ENCODE assay signal across 1 cellular context in the genomic region with DNA sequence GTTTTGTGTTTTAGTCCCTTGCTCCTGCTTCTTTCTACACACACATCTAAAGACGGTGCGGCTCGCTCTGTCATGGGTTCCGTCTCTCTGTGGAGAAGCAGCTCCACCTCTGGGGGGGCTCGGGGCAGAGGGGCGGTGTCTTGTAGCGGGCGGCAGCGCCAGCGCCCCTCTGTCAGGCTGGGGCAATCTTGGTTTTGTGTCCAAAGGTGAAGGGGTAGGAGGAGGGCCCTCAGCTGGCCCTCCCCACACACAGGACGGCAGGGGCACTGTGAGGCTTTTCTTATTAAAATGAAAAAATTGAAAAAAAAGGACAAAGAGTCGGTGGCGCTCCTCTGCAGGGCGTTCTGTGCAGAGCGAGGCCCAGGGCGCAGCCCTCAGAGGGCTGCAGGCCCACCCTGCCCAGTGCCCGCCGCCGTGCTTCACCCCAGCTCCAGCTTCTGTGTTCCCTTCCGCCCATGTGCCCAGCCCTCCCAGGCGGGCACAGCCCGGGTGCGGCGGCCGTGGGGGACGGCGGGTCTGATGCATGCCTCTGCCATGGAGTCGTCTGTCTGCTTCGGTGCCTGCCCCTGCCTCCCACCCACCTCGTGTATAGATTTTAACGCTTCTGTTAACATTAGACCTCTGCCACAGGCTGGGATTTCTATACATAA.
TF ChIP-seq lines count a peak whose summit lies in the region.

No MANE protein-coding gene starts in this region.

TF ChIP-seq in HepG2, 621 proteins besides CTCF, POLR2A, EP300 and RAD21:
- no peak for TF ChIP-seq ZNF281 (CRISPR knock-in tag; IDR thresholded peaks at IDR 0.05; ENCODE audit: borderline replicate concordance)
